ENCODE assay signal across 1 cellular context in the genomic region with DNA sequence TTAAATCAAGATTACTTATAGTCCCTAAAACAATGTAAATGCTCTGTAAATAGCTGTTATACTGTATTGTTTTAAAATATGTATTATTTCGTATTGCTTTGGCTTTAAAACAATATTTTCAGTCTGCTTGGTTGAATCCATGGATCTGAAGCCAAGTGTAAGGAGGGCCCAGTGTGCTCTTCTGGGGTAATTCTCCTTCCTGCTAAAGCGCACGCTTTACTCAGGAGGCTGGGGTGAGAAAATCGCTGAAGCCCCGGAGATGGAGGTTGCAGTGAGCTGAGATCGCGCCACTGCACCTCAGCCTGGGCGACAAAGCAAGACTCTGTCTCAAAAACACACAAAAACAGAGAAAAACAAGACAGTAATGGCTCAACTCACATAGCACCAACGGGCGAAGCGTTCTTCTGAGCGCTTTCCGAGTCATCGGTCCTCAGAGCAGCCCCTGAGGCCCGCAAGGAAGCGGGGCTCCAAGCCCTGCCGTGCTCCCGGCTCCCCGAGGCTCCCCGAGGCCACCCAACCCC.
TF ChIP-seq lines count a peak whose summit lies in the region.

No MANE protein-coding gene starts in this region.

TF ChIP-seq in HepG2, 621 proteins besides CTCF, POLR2A, EP300 and RAD21 (continued from another document):
- no peak for TF ChIP-seq BORCS8-MEF2B (CRISPR knock-in tag; IDR thresholded peaks at IDR 0.05)
- TF ChIP-seq YEATS2 (CRISPR knock-in tag; IDR thresholded peaks at IDR 0.05; ENCODE audit: borderline replicate concordance) = no peak
- TF ChIP-seq RAD51 (IDR thresholded peaks at IDR 0.05; ENCODE audit: borderline replicate concordance) = no peak
- TF ChIP-seq SP140L (CRISPR knock-in tag; IDR thresholded peaks at IDR 0.05; ENCODE audit: borderline replicate concordance) = no peak
- no peak for TF ChIP-seq HBP1 (CRISPR knock-in tag; IDR thresholded peaks at IDR 0.05; ENCODE audit: low read depth)
- TF ChIP-seq SNAI1 (CRISPR knock-in tag; IDR thresholded peaks at IDR 0.05; ENCODE audit: borderline replicate concordance) = no peak
- TF ChIP-seq, protein P1, sequence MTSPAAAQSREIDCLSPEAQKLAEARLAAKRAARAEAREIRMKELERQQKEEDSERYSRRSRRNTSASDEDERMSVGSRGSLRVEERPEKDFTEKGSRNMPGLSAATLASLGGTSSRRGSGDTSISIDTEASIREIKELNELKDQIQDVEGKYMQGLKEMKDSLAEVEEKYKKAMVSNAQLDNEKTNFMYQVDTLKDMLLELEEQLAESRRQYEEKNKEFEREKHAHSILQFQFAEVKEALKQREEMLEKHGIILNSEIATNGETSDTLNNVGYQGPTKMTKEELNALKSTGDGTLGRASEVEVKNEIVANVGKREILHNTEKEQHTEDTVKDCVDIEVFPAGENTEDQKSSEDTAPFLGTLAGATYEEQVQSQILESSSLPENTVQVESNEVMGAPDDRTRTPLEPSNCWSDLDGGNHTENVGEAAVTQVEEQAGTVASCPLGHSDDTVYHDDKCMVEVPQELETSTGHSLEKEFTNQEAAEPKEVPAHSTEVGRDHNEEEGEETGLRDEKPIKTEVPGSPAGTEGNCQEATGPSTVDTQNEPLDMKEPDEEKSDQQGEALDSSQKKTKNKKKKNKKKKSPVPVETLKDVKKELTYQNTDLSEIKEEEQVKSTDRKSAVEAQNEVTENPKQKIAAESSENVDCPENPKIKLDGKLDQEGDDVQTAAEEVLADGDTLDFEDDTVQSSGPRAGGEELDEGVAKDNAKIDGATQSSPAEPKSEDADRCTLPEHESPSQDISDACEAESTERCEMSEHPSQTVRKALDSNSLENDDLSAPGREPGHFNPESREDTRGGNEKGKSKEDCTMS (CRISPR knock-in tag; conservative IDR thresholded peaks at IDR 0.05) = no peak
- no peak for TF ChIP-seq ZNF720 (CRISPR knock-in tag; IDR thresholded peaks at IDR 0.05)
- no peak for TF ChIP-seq ZNF10 (CRISPR knock-in tag; IDR thresholded peaks at IDR 0.05; ENCODE audit: borderline replicate concordance, low read depth)
- no peak for TF ChIP-seq ZNF563 (CRISPR knock-in tag; IDR thresholded peaks at IDR 0.05)
- TF ChIP-seq ZNF678 (CRISPR knock-in tag; IDR thresholded peaks at IDR 0.05) = no peak
- no peak for TF ChIP-seq ZNF710 (CRISPR knock-in tag; IDR thresholded peaks at IDR 0.05; ENCODE audit: borderline replicate concordance)
- no peak for TF ChIP-seq ZNF33B (CRISPR knock-in tag; IDR thresholded peaks at IDR 0.05)
